In the genomic region with DNA sequence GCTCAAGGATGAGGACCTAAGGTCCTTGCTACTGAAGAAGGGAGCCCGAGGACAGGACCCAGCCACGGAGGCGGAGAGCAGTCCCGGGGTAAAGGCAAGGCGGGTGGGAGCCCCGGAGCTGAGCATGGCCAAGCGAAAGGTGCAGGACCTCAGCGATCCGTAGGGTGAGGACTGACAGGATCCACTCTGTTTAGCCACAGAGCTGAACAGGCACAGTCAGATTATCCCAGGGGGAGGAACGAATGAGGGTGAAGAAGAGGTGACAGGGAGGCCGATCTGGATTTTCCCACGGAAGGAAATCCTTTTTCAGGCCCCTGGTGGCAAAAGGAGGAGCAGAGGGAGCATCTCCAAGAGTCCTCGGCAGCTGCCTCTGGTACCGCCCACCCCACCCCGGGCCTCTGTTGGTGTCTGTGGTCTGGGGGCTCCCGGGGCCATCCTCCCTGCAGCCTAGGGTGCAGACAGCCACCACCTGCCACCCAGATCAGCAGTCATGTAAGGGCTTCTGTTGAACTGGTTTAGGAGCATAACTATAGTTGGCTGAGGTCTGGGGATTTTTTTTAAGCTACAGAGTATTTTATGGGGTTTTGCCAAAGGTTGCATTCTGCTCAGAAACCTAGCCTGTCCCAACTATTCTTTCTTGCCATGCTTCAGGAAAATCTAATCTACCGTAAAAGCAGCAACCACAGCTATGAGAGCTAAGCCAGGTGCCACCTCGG, we compare ENCODE assay signal across 9 cellular contexts. TPM values are rescaled to one million over a fixed set of nuclear protein-coding genes. Genes with fewer than 3 reads are reported as not detected.
DNase-seq lines count a peak whose midpoint lies in the region; TF ChIP-seq lines count a peak whose summit lies in the region.
"Had no signal": no experiment of that assay in that cellular context is flagged by ENCODE, and none has a peak within 500 bp of the region (broad histone marks: within the 10 kb centered on the region; RNA-seq: fewer than 3 reads in every experiment).

No MANE protein-coding gene starts in this region.

- no peak for TF ChIP-seq CTCF in RWPE1 (conservative IDR thresholded peaks at IDR 0.05; ENCODE audit: low read depth)
- TF ChIP-seq CTCF in endodermal cell (conservative IDR thresholded peaks at IDR 0.05) = peak; percentile 37
- peak in 1 of 4 experiments; percentile 22 for TF ChIP-seq CTCF in sigmoid colon (IDR thresholded peaks at IDR 0.05)
- TF ChIP-seq CTCF in type B pancreatic cell (conservative IDR thresholded peaks at IDR 0.05) = no peak

- H3K4me3 Mint-ChIP-seq in endodermal cell (no peak overlapping the region), type B pancreatic cell (no peak overlapping the region)

- H3K4me1 Mint-ChIP-seq in endodermal cell = peaks cover 11% of the 10 kb centered on the region
- H3K4me1 Mint-ChIP-seq in type B pancreatic cell (ENCODE audit: unreplicated experiment) = peaks cover 28% of the 10 kb centered on the region

- intact Hi-C loops in sigmoid colon (cut with DNase I) = no loop called here

- H3K9me3 Mint-ChIP-seq in endodermal cell = no peaks in the 10 kb centered on the region
- H3K9me3 Mint-ChIP-seq in type B pancreatic cell = peaks cover 4% of the 10 kb centered on the region

- DNase-seq in NCI-H1694 treated with DMSO at 0.1 percent for 48 hours (lab: John Stamatoyannopoulos, UW) = peak; percentile 39
- DNase-seq in NCI-H1694 (lab: John Stamatoyannopoulos, UW) = no peak
- no peak for DNase-seq in RWPE1 (ENCODE audit: low spot score)
- DNase-seq in endodermal cell = no peak
- DNase-seq in sigmoid colon = peak; percentile 72
- no peak for DNase-seq in HUDEP-2 (lab: John Stamatoyannopoulos, UW; ENCODE audit: unreplicated experiment in 76 of 76)
- no peak for DNase-seq in NCI-H2081 (lab: John Stamatoyannopoulos, UW)
- no peak for DNase-seq in type B pancreatic cell (ENCODE audit: extremely low spot score, unreplicated experiment)
- DNase-seq: 8988T had no signal

- H3K9ac ChIP-seq in endodermal cell (ENCODE audit: extremely low read depth, low read length, poor library complexity, severe bottlenecking) = no peak overlapping the region

- peak overlapping the region; percentile 62 for H3K27ac ChIP-seq in RWPE1
- H3K27ac ChIP-seq in endodermal cell (ENCODE audit: low read depth, low read length) = no peak overlapping the region
- peak overlapping the region; percentile 72 to 96 (median 93) for H3K27ac ChIP-seq in sigmoid colon

- H3K27ac Mint-ChIP-seq in endodermal cell = no peak overlapping the region
- H3K27ac Mint-ChIP-seq in type B pancreatic cell = no peak overlapping the region

- no peak for TF ChIP-seq EP300 in sigmoid colon (IDR thresholded peaks at IDR 0.05)

- no peaks in the 10 kb centered on the region for H3K27me3 ChIP-seq in endodermal cell (ENCODE audit: control insufficient read depth, insufficient read depth, low read length, poor library complexity, severe bottlenecking)
- no peaks in the 10 kb centered on the region for H3K27me3 ChIP-seq in sigmoid colon

- H3K4me1 ChIP-seq in endodermal cell (ENCODE audit: control insufficient read depth, insufficient read depth, low read length) = peaks cover 6% of the 10 kb centered on the region
- peaks cover 0 to 84% (median 70%) of the 10 kb centered on the region in 4 donors for H3K4me1 ChIP-seq in sigmoid colon

- 83 to 85% methylated on average over 7 to 18 of the region's 18 CpGs for WGBS in endodermal cell (ENCODE audit: insufficient coverage in 1 of 2, insufficient read length in 1 of 2), 2 experiments
- 64 to 67% methylated on average over 18 of the region's 18 CpGs for WGBS in sigmoid colon, 2 donors

- CTCF ChIA-PET in RWPE1 (lab: Yijun Ruan, JAX) = interaction anchor here (0.6 to 2.5 kb wide), 4 partner anchors 10 to 471 kb away, joined by 4 to 27 read pairs (median 6); no protein-coding TSS in a partner anchor

- H3K4me3 ChIP-seq in endodermal cell (ENCODE audit: low read length) (no peak overlapping the region), sigmoid colon (peak overlapping the region; percentile 24 to 41 (median 36))

- H3K36me3 Mint-ChIP-seq in endodermal cell (ENCODE audit: low read depth) (no peaks in the 10 kb centered on the region), type B pancreatic cell (no peaks in the 10 kb centered on the region)

- H3K36me3 ChIP-seq in endodermal cell (ENCODE audit: control insufficient read depth, insufficient read depth, low read length) (no peaks in the 10 kb centered on the region), sigmoid colon (no peaks in the 10 kb centered on the region)

- POLR2A ChIA-PET in RWPE1 (lab: Yijun Ruan, JAX; ENCODE audit: low non-redundant PET) = interaction anchor here (0.5 to 0.6 kb wide), 3 partner anchors 15 to 37 kb away, joined by 3 to 7 read pairs (median 3); no protein-coding TSS in a partner anchor

- H3K27me3 Mint-ChIP-seq in endodermal cell (ENCODE audit: insufficient read depth) (peaks cover 2% of the 10 kb centered on the region), type B pancreatic cell (peaks cover 2% of the 10 kb centered on the region)

- H3K9me3 ChIP-seq in endodermal cell (ENCODE audit: control insufficient read depth, low read length) = peaks cover 10% of the 10 kb centered on the region
- no peaks in the 10 kb centered on the region for H3K9me3 ChIP-seq in sigmoid colon

- no peak for TF ChIP-seq POLR2A in sigmoid colon (IDR thresholded peaks at IDR 0.05)

RNA-seq across cellular contexts. Expression of a gene that starts 32.3 kb away (rescaled TPM):
- 10 to 100 TPM; 49.8 to 72.3 TPM for total RNA-seq in endodermal cell
- polyA plus RNA-seq in endodermal cell (2013, experiment 1 of 2) = 98.3 TPM
- 96.7 TPM for polyA plus RNA-seq in endodermal cell (2013, experiment 2 of 2)
- 100 to 1,000 TPM; 134 to 195 (median 169) TPM for total RNA-seq in sigmoid colon
- 10 to 100 TPM in 1 of 3 donors, 1 to 10 TPM in 2; 5.4 to 62.2 (median 6.9) TPM for polyA plus RNA-seq in sigmoid colon
- 59.9 and 94.6 TPM in 2 replicates for total RNA-seq in type B pancreatic cell (ENCODE audit: low replicate concordance)

Comparison
In these comparisons a context has a peak if more than half of its experiments do, and no peak if none do; other contexts are left out.
1. DNase-seq: peak in NCI-H1694 treated with DMSO at 0.1 percent for 48 hours (single experiment) and sigmoid colon (single experiment); none in NCI-H1694 (single experiment), RWPE1 (single experiment), endodermal cell (single experiment), HUDEP-2 (0 of 76), NCI-H2081 (0 of 2) and type B pancreatic cell (single experiment).